In the genomic region with DNA sequence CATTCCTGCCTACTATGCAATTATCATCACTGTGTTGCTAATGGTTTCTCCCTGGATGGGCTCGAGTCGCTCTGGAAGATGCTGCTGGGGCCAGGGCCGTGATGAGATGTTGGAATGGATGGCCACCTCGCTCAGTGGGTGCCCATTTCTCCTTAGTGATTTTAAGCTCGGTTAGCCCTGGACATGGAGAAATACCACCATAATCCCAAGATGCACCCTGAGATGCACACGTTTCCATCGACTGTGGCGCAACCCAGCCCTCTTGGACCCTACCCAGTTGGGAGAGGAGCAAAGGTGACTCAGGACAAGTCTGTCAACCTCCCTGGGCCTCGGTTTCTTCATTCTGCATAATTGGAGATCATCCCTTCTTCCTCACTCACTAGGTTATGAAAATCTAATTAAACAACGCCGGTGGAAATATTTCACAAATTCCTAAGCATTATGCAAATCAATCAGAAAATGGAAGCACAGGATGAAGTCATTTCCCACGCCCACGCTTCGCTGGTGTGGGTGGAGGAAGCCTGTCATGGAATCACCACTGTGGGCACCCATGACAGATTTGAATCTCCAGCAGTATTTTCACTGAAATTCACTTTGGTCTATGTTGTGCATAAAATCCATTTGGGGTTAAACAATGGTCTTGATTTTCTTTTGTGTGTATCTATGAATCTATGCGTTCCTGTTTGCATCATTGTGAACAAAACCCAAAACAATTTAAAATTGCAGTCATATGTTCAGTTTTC, we compare ENCODE assay signal across 12 cellular contexts.
A peak's percentile ranks its signal among the peaks of the same experiment; 100 is the strongest.
DNase-seq lines count a peak whose midpoint lies in the region; ATAC-seq and TF ChIP-seq lines count a peak whose summit lies in the region.
"Had no signal": no experiment of that assay in that cellular context is flagged by ENCODE, and none has a peak within 500 bp of the region (broad histone marks: within the 10 kb centered on the region; RNA-seq: fewer than 3 reads in every experiment).

No MANE protein-coding gene starts in this region.

- H3K9me3 ChIP-seq in endodermal cell (ENCODE audit: control insufficient read depth, low read length) = no peaks in the 10 kb centered on the region
- H3K9me3 ChIP-seq in sigmoid colon = no peaks in the 10 kb centered on the region
- H3K9me3 ChIP-seq: ovary had no signal

- H3K4me3 ChIP-seq in endodermal cell (ENCODE audit: low read length) (no peak overlapping the region), sigmoid colon (no peak overlapping the region)
- H3K4me3 ChIP-seq: hepatocyte, ovary had no signal

- no peak for TF ChIP-seq POLR2A in sigmoid colon (IDR thresholded peaks at IDR 0.05)

- H3K4me1 Mint-ChIP-seq in endodermal cell = peaks cover 27% of the 10 kb centered on the region

- H3K27ac ChIP-seq in endodermal cell (ENCODE audit: low read depth, low read length) (peak overlapping the region; percentile 98), sigmoid colon (no peak overlapping the region)
- H3K27ac ChIP-seq: hepatocyte, ovary had no signal

- H3K9me3 Mint-ChIP-seq in endodermal cell = peaks cover 2% of the 10 kb centered on the region

- H3K36me3 Mint-ChIP-seq in endodermal cell (ENCODE audit: low read depth) = no peaks in the 10 kb centered on the region

- H3K27me3 ChIP-seq in endodermal cell (ENCODE audit: control insufficient read depth, insufficient read depth, low read length, poor library complexity, severe bottlenecking) = no peaks in the 10 kb centered on the region
- peaks cover 0 to 6% (median 0%) of the 10 kb centered on the region in 3 donors for H3K27me3 ChIP-seq in sigmoid colon
- H3K27me3 ChIP-seq: hepatocyte, ovary had no signal

- intact Hi-C loops in sigmoid colon (cut with DNase I) = no loop called here

- H3K36me3 ChIP-seq in endodermal cell (ENCODE audit: control insufficient read depth, insufficient read depth, low read length) (no peaks in the 10 kb centered on the region), sigmoid colon (no peaks in the 10 kb centered on the region)
- H3K36me3 ChIP-seq: ovary had no signal

- no peak overlapping the region for H3K27ac Mint-ChIP-seq in endodermal cell

- ATAC-seq in HG02870 (IDR thresholded peaks at IDR 0.05; ENCODE audit: unreplicated experiment) (no peak), GM18861 (IDR thresholded peaks at IDR 0.05; ENCODE audit: unreplicated experiment) (no peak), GM21423 (IDR thresholded peaks at IDR 0.05; ENCODE audit: unreplicated experiment) (no peak)

- TF ChIP-seq EP300 in sigmoid colon (IDR thresholded peaks at IDR 0.05) = no peak

- peaks cover 4% of the 10 kb centered on the region for H3K4me1 ChIP-seq in endodermal cell (ENCODE audit: control insufficient read depth, insufficient read depth, low read length)
- no peaks in the 10 kb centered on the region for H3K4me1 ChIP-seq in sigmoid colon

- DNase-seq in stimulated activated naive CD4-positive, alpha-beta T cell treated with Interleukin-2 at 50 U/mL for 16 hours (lab: John Stamatoyannopoulos, UW) = peak; percentile 60
- no peak for DNase-seq in stimulated activated naive CD4-positive, alpha-beta T cell (lab: John Stamatoyannopoulos, UW)
- DNase-seq in endodermal cell (peak; percentile 20), sigmoid colon (no peak)
- peak; percentile 68 to 76 for DNase-seq in stimulated activated CD4-positive, alpha-beta T cell treated with anti-CD3 and anti-CD28 coated beads, Interleukin-4, amount 100 ng/mL, for 4 hours
- DNase-seq: cortex of kidney, NCI-H2081 treated with DMSO at 0.1 percent for 48 hours, ovary had no signal

- H3K4me3 Mint-ChIP-seq in endodermal cell = no peak overlapping the region

- H3K9ac ChIP-seq in endodermal cell (ENCODE audit: extremely low read depth, low read length, poor library complexity, severe bottlenecking) = no peak overlapping the region

- WGBS in endodermal cell (ENCODE audit: insufficient coverage in 1 of 2, insufficient read length in 1 of 2), 2 experiments = 91 to 93% methylated on average over 9 to 15 of the region's 15 CpGs
- WGBS in sigmoid colon, 2 donors = 76 to 87% methylated on average over 15 of the region's 15 CpGs

- peaks cover 1% of the 10 kb centered on the region for H3K27me3 Mint-ChIP-seq in endodermal cell (ENCODE audit: insufficient read depth)

- TF ChIP-seq CTCF in endodermal cell (conservative IDR thresholded peaks at IDR 0.05) (no peak), sigmoid colon (IDR thresholded peaks at IDR 0.05) (no peak)

Comparison
In these comparisons a context has a peak if more than half of its experiments do, and no peak if none do; other contexts are left out.
1. DNase-seq: peak in stimulated activated naive CD4-positive, alpha-beta T cell treated with Interleukin-2 at 50 U/mL for 16 hours (single experiment), endodermal cell (single experiment) and stimulated activated CD4-positive, alpha-beta T cell treated with anti-CD3 and anti-CD28 coated beads, Interleukin-4, amount 100 ng/mL, for 4 hours (2 of 2); none in stimulated activated naive CD4-positive, alpha-beta T cell (0 of 6) and sigmoid colon (single experiment).